Comparison of ENCODE assay signal across 8 cellular contexts in genomic region chr1:8395433-8395866, GRCh38.
A peak's percentile ranks its signal among the peaks of the same experiment; 100 is the strongest.
DNase-seq lines count a peak whose midpoint lies in the region; ATAC-seq and TF ChIP-seq lines count a peak whose summit lies in the region.

No MANE protein-coding gene starts in this region.

- no peaks in the 10 kb centered on the region for H3K36me3 ChIP-seq in HCT116 (ENCODE audit: control insufficient read depth in 1 of 2, insufficient read depth in 2 of 2, low read length in 2 of 2)

- no peaks in the 10 kb centered on the region for H3K9me3 Mint-ChIP-seq in activated B cell treated with CpG ODN at 0.5 μM for 24 hours
- peaks cover 4% of the 10 kb centered on the region for H3K9me3 Mint-ChIP-seq in mesothelial cell of epicardium

- TF ChIP-seq RAD21 in HCT116 (IDR thresholded peaks at IDR 0.05; ENCODE audit: low read depth), result no peak

- no peaks in the 10 kb centered on the region for H3K9me2 ChIP-seq in HCT116 (ENCODE audit: insufficient read depth)

- H3K4me1 ChIP-seq in HCT116 (ENCODE audit: control insufficient read depth in 1 of 2, insufficient read depth in 2 of 2, low read length in 2 of 2) (peaks cover 3 to 23% of the 10 kb centered on the region in 2 experiments; a peak in 2 of 4 replicates), foreskin keratinocyte (peaks cover 31% of the 10 kb centered on the region)

- H3K9me3 ChIP-seq in HCT116 (ENCODE audit: control insufficient read depth in 1 of 2, insufficient read depth in 1 of 2, low read depth in 1 of 2, low read length in 2 of 2), result no peaks in the 10 kb centered on the region

- RAD21 ChIA-PET in HCT116 (lab: Charles Lee; ENCODE audit: low non-redundant PET in 1 of 2, low total read pairs in 2 of 2, uncharacterized antibody in 2 of 2, unreplicated experiment in 2 of 2), result no interaction called here

- peak overlapping the region; percentile 79 for H3K4me3 Mint-ChIP-seq in activated B cell treated with CpG ODN at 0.5 μM for 24 hours
- H3K4me3 Mint-ChIP-seq in mesothelial cell of epicardium, result no peak overlapping the region

- H3K27ac Mint-ChIP-seq in activated B cell treated with CpG ODN at 0.5 μM for 24 hours (peak overlapping the region; percentile 82), mesothelial cell of epicardium (peak overlapping the region; percentile 90)

- no TSS peak for BruUV-seq in HCT116 (replicated peaks; lab: Mats Ljungman, UMichigan)

- intact Hi-C loops in HCT116 (cut with micrococcal nuclease), result no loop called here
- intact Hi-C loops in activated B cell treated with CpG ODN at 0.5 μM for 24 hours (cut with micrococcal nuclease), result loop anchor here (1.0 kb wide), 1 partner anchor 32 kb away; no protein-coding TSS in a partner anchor

- CTCF ChIA-PET in HCT116 (lab: Charles Lee) (no interaction called here), activated B cell treated with CpG ODN at 0.5 μM for 24 hours (lab: Charles Lee) (interaction anchor here (1.4 to 3.4 kb wide), 2 partner anchors 14 to 332 kb away, joined by 3 to 12 read pairs; no protein-coding TSS in a partner anchor)

- H3K4me1 Mint-ChIP-seq in activated B cell treated with CpG ODN at 0.5 μM for 24 hours (peaks cover 85% of the 10 kb centered on the region), mesothelial cell of epicardium (peaks cover 69% of the 10 kb centered on the region)

- peak overlapping the region; percentile 12; the same call in 1 of the 2 replicates for H3K4me2 ChIP-seq in HCT116 (ENCODE audit: low read length)

- POLR2A ChIA-PET in HCT116 (lab: Charles Lee) (no interaction called here), activated B cell treated with CpG ODN at 0.5 μM for 24 hours (lab: Charles Lee) (interaction anchor here (0.6 to 1.0 kb wide), 4 partner anchors 31 to 276 kb away, joined by 3 to 11 read pairs (median 4); no protein-coding TSS in a partner anchor)

- DNase-seq in Ammon's horn (ENCODE audit: low spot score), result peak; percentile 56
- DNase-seq in HCT116 (ENCODE audit: low read depth, low spot score), result no peak
- DNase-seq in activated B cell treated with CpG ODN at 0.5 μM for 24 hours, result no peak
- DNase-seq in mesothelial cell of epicardium (ENCODE audit: low spot score in 2 of 2, unreplicated experiment in 2 of 2), result no peak
- DNase-seq in SHP77 treated with DMSO at 0.1 percent for 48 hours (lab: John Stamatoyannopoulos, UW), result no peak
- no peak for DNase-seq in foreskin keratinocyte
- DNase-seq in amygdala (lab: John Stamatoyannopoulos, UW), result no peak

- H3K36me3 Mint-ChIP-seq in activated B cell treated with CpG ODN at 0.5 μM for 24 hours (ENCODE audit: low read depth) (peaks cover 36% of the 10 kb centered on the region), mesothelial cell of epicardium (peaks cover 13% of the 10 kb centered on the region)

- TF ChIP-seq CTCF in HCT116 (IDR thresholded peaks at IDR 0.05 in 2 of 3, conservative IDR thresholded peaks at IDR 0.05 in 1 of 3; ENCODE audit: borderline replicate concordance in 1 of 3, insufficient read depth in 1 of 3, low read depth in 2 of 3, low read length in 2 of 3) (no peak), activated B cell treated with CpG ODN at 0.5 μM for 24 hours (IDR thresholded peaks at IDR 0.05) (no peak), mesothelial cell of epicardium (IDR thresholded peaks at IDR 0.05; ENCODE audit: unreplicated experiment) (no peak), foreskin keratinocyte (conservative IDR thresholded peaks at IDR 0.05) (no peak)

- H3K27ac ChIP-seq in HCT116 (ENCODE audit: low read depth, low read length) (no peak overlapping the region), foreskin keratinocyte (no peak overlapping the region)

- H3K27me3 ChIP-seq in HCT116 (ENCODE audit: insufficient read depth, low read length) (no peaks in the 10 kb centered on the region), foreskin keratinocyte (no peaks in the 10 kb centered on the region)

- no peak overlapping the region for H2AFZ ChIP-seq in HCT116 (ENCODE audit: low read depth, low read length, poor library complexity, severe bottlenecking)

- ATAC-seq in HCT116 (no peak), activated B cell treated with CpG ODN at 0.5 μM for 24 hours (ENCODE audit: low read depth) (peak; percentile 77), foreskin keratinocyte (no peak), HG03565 (IDR thresholded peaks at IDR 0.05; ENCODE audit: unreplicated experiment) (no peak)

- H4K20me1 ChIP-seq in HCT116 (ENCODE audit: insufficient read depth), result no peaks in the 10 kb centered on the region

- H3K27me3 Mint-ChIP-seq in activated B cell treated with CpG ODN at 0.5 μM for 24 hours, result no peaks in the 10 kb centered on the region
- no peaks in the 10 kb centered on the region for H3K27me3 Mint-ChIP-seq in mesothelial cell of epicardium (ENCODE audit: low read depth)

- peaks cover 4% of the 10 kb centered on the region for H3K79me2 ChIP-seq in HCT116 (ENCODE audit: insufficient read depth, low read length)

- H3K4me3 ChIP-seq in HCT116 (replicated peaks in 1 of 2; ENCODE audit: low read depth in 1 of 2, low read length in 2 of 2), result no peak overlapping the region

- TF ChIP-seq POLR2A in HCT116 (IDR thresholded peaks at IDR 0.05; ENCODE audit: borderline replicate concordance, extremely low read depth, insufficient read depth, insufficient read length), result no peak

- no peak overlapping the region for H3K9ac ChIP-seq in HCT116 (ENCODE audit: low read length)

TF ChIP-seq in HCT116, 20 proteins besides CTCF, POLR2A, EP300 and RAD21 (continues in another document):
- TF ChIP-seq FOSL1 (IDR thresholded peaks at IDR 0.05; ENCODE audit: low read depth), result no peak
- no peak for TF ChIP-seq ZNF274 (IDR thresholded peaks at IDR 0.05; ENCODE audit: low read depth, low read length)
- TF ChIP-seq JUND (IDR thresholded peaks at IDR 0.05), result no peak
- no peak for TF ChIP-seq SIN3A (IDR thresholded peaks at IDR 0.05; ENCODE audit: low read depth)
- TF ChIP-seq ZBTB33 (IDR thresholded peaks at IDR 0.05; ENCODE audit: extremely low read depth, insufficient replicate concordance, low read length), result no peak
- no peak for TF ChIP-seq ATF3 (IDR thresholded peaks at IDR 0.05)
- no peak for TF ChIP-seq CBX3 (IDR thresholded peaks at IDR 0.05; ENCODE audit: low read depth)
- TF ChIP-seq SP1 (IDR thresholded peaks at IDR 0.05; ENCODE audit: low read depth), result no peak
- no peak for TF ChIP-seq ELF1 (IDR thresholded peaks at IDR 0.05; ENCODE audit: borderline replicate concordance, low read depth)
- TF ChIP-seq EZH2phosphoT487 (IDR thresholded peaks at IDR 0.05; ENCODE audit: borderline replicate concordance), result no peak
- no peak for TF ChIP-seq EZH2 (IDR thresholded peaks at IDR 0.05)
- TF ChIP-seq ZFX (IDR thresholded peaks at IDR 0.05), result no peak
- no peak for TF ChIP-seq CEBPB (IDR thresholded peaks at IDR 0.05; ENCODE audit: low read depth)
- TF ChIP-seq REST (IDR thresholded peaks at IDR 0.05; ENCODE audit: low read depth), result no peak
- no peak for TF ChIP-seq POLR2AphosphoS5 (IDR thresholded peaks at IDR 0.05; ENCODE audit: low read depth, low read length)
- TF ChIP-seq TCF7L2 (IDR thresholded peaks at IDR 0.05; ENCODE audit: borderline replicate concordance, extremely low read depth, insufficient read depth, insufficient read length), result no peak
- TF ChIP-seq MAX (IDR thresholded peaks at IDR 0.05), result no peak
- TF ChIP-seq EGR1 (IDR thresholded peaks at IDR 0.05; ENCODE audit: low read depth), result no peak
